Comparison of ENCODE assay signal across 9 cellular contexts in the genomic region with DNA sequence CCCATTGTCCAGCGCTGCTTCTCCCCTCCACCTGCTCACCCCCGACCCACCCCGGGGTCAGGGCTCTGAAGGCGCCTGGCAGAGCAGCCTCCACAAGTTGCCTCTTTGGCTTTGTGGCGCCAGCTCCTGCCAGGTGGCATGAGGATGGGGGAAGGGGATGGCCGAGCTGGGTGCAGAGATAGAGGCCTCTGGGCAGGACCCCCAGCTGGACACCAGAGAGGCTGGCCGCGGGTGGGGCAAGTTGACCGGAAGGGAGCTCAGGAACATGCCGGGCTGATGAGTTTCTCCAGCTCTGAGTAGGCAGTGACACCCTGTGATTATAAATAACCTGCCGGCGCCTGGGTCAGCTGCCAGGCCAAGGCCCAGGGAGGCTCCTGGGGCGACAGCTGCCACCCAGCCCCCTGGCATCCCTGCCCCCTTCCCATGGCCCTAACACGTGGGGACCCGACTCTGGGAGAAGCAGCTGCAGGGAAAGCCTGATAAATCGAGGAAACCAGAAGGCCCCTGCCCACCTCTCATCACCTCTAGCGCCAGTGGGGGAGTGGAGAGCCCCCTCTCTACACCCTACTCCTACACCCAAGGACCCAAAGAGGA. TPM values are rescaled to one million over a fixed set of nuclear protein-coding genes. Genes with fewer than 3 reads are reported as not detected.
DNase-seq lines count a peak whose midpoint lies in the region; ATAC-seq lines count a peak whose summit lies in the region.
"Had no signal": no experiment of that assay in that cellular context is flagged by ENCODE, and none has a peak within 500 bp of the region (broad histone marks: within the 10 kb centered on the region; RNA-seq: fewer than 3 reads in every experiment).

No MANE protein-coding gene starts in this region.

- intact Hi-C loops in activated CD4-positive, alpha-beta memory T cell treated with anti-CD3 and anti-CD28 coated beads for 36 hours (cut with micrococcal nuclease): loop anchor here (1.0 kb wide), 1 partner anchor 16 kb away; no protein-coding TSS in a partner anchor

- H3K4me1 ChIP-seq in iPS DF 6.9 (ENCODE audit: control insufficient read depth, insufficient read depth, low read length): no peaks in the 10 kb centered on the region; the same call in 1 of the 2 replicates

- no peak overlapping the region for H3K27ac ChIP-seq in iPS DF 6.9 (ENCODE audit: low read length)
- H3K27ac ChIP-seq: body of pancreas had no signal

- no peaks in the 10 kb centered on the region for H3K9me3 ChIP-seq in iPS DF 6.9 (ENCODE audit: control insufficient read depth, insufficient read depth, low read length)
- H3K9me3 ChIP-seq: body of pancreas had no signal

- WGBS in iPS DF 6.9 (ENCODE audit: insufficient coverage, insufficient read length): no CpG with 5 or more reads among the region's 17 CpGs

- peaks cover 22% of the 10 kb centered on the region for H3K36me3 Mint-ChIP-seq in T-helper 2 cell treated with Interferon-gamma antibody and Interleukin-4, amounts not matched to agents 5 μg/mL and 100 μg/mL, for 36 hours (ENCODE audit: low read depth)
- peaks cover 6% of the 10 kb centered on the region for H3K36me3 Mint-ChIP-seq in activated CD4-positive, alpha-beta memory T cell treated with anti-CD3 and anti-CD28 coated beads for 36 hours

- DNase-seq in T-helper 2 cell treated with Interferon-gamma antibody and Interleukin-4, amounts not matched to agents 5 μg/mL and 100 μg/mL, for 36 hours (ENCODE audit: low spot score): no peak
- DNase-seq in T-helper 2 cell: no peak
- DNase-seq in activated CD4-positive, alpha-beta memory T cell treated with anti-CD3 and anti-CD28 coated beads for 36 hours: peak; percentile 20
- DNase-seq in iPS DF 6.9 (ENCODE audit: low read depth, low spot score): no peak
- peak in 1 of 2 donors; percentile 29 for DNase-seq in stimulated activated naive CD8-positive, alpha-beta T cell treated with anti-CD3 and anti-CD28 coated beads, Interleukin-15, amount 100 ng/mL, for 72 hours
- no peak for DNase-seq in mesenteric fat pad (ENCODE audit: low spot score)
- no peak for DNase-seq in hepatic stellate cell (ENCODE audit: low spot score)

- H3K27me3 ChIP-seq in iPS DF 6.9 (ENCODE audit: control insufficient read depth, insufficient read depth, low read length): no peaks in the 10 kb centered on the region

- no peak overlapping the region for H3K27ac Mint-ChIP-seq in T-helper 2 cell treated with Interferon-gamma antibody and Interleukin-4, amounts not matched to agents 5 μg/mL and 100 μg/mL, for 36 hours
- peak overlapping the region; percentile 71 for H3K27ac Mint-ChIP-seq in activated CD4-positive, alpha-beta memory T cell treated with anti-CD3 and anti-CD28 coated beads for 36 hours
- H3K27ac Mint-ChIP-seq in stimulated activated naive CD8-positive, alpha-beta T cell treated with anti-CD3 and anti-CD28 coated beads, Interleukin-15, amount 100 ng/mL, for 72 hours: peak overlapping the region; percentile 82 to 95

- H3K4me3 Mint-ChIP-seq in T-helper 2 cell treated with Interferon-gamma antibody and Interleukin-4, amounts not matched to agents 5 μg/mL and 100 μg/mL, for 36 hours: peak overlapping the region; percentile 93
- peak overlapping the region; percentile 84 for H3K4me3 Mint-ChIP-seq in activated CD4-positive, alpha-beta memory T cell treated with anti-CD3 and anti-CD28 coated beads for 36 hours
- peak overlapping the region; percentile 92 to 95 for H3K4me3 Mint-ChIP-seq in stimulated activated naive CD8-positive, alpha-beta T cell treated with anti-CD3 and anti-CD28 coated beads, Interleukin-15, amount 100 ng/mL, for 72 hours

- ATAC-seq in stimulated activated naive CD8-positive, alpha-beta T cell treated with anti-CD3 and anti-CD28 coated beads, Interleukin-15, amount 100 ng/mL, for 72 hours: peak; percentile 11
- no peak for ATAC-seq in HG03439 (IDR thresholded peaks at IDR 0.05; ENCODE audit: unreplicated experiment)

- peak overlapping the region; percentile 55; the same call in 1 of the 2 replicates for H3K4me3 ChIP-seq in iPS DF 6.9 (ENCODE audit: low read length)

- POLR2A ChIA-PET in activated CD4-positive, alpha-beta memory T cell treated with anti-CD3 and anti-CD28 coated beads for 36 hours (lab: Charles Lee): interaction anchor here (1.1 to 4.3 kb wide), 4 partner anchors 10 to 65 kb away, joined by 3 to 24 read pairs (median 8); partner anchors contain the start of gene HASPIN

- H3K36me3 ChIP-seq in iPS DF 6.9 (ENCODE audit: control insufficient read depth, insufficient read depth, low read length): no peaks in the 10 kb centered on the region

- H3K9me3 Mint-ChIP-seq in T-helper 2 cell treated with Interferon-gamma antibody and Interleukin-4, amounts not matched to agents 5 μg/mL and 100 μg/mL, for 36 hours: peaks cover 4% of the 10 kb centered on the region
- H3K9me3 Mint-ChIP-seq in activated CD4-positive, alpha-beta memory T cell treated with anti-CD3 and anti-CD28 coated beads for 36 hours: peaks cover 8% of the 10 kb centered on the region
- H3K9me3 Mint-ChIP-seq in stimulated activated naive CD8-positive, alpha-beta T cell treated with anti-CD3 and anti-CD28 coated beads, Interleukin-15, amount 100 ng/mL, for 72 hours: peaks cover 5 to 9% of the 10 kb centered on the region in 2 donors

- no peaks in the 10 kb centered on the region for H3K27me3 Mint-ChIP-seq in T-helper 2 cell treated with Interferon-gamma antibody and Interleukin-4, amounts not matched to agents 5 μg/mL and 100 μg/mL, for 36 hours (ENCODE audit: low read depth)
- H3K27me3 Mint-ChIP-seq in activated CD4-positive, alpha-beta memory T cell treated with anti-CD3 and anti-CD28 coated beads for 36 hours: no peaks in the 10 kb centered on the region
- H3K27me3 Mint-ChIP-seq in stimulated activated naive CD8-positive, alpha-beta T cell treated with anti-CD3 and anti-CD28 coated beads, Interleukin-15, amount 100 ng/mL, for 72 hours: no peaks in the 10 kb centered on the region

- peaks cover 23% of the 10 kb centered on the region for H3K4me1 Mint-ChIP-seq in T-helper 2 cell treated with Interferon-gamma antibody and Interleukin-4, amounts not matched to agents 5 μg/mL and 100 μg/mL, for 36 hours (ENCODE audit: low read depth)
- H3K4me1 Mint-ChIP-seq in activated CD4-positive, alpha-beta memory T cell treated with anti-CD3 and anti-CD28 coated beads for 36 hours (ENCODE audit: low read depth): peaks cover 20% of the 10 kb centered on the region
- H3K4me1 Mint-ChIP-seq in stimulated activated naive CD8-positive, alpha-beta T cell treated with anti-CD3 and anti-CD28 coated beads, Interleukin-15, amount 100 ng/mL, for 72 hours: peaks cover 61% of the 10 kb centered on the region

- CTCF ChIA-PET in activated CD4-positive, alpha-beta memory T cell treated with anti-CD3 and anti-CD28 coated beads for 36 hours (lab: Charles Lee): interaction anchor here (0.6 to 3.4 kb wide), 7 partner anchors 12 to 151 kb away, joined by 3 to 23 read pairs (median 5); partner anchors contain the start of genes HASPIN and NCBP3

RNA-seq across cellular contexts. Expression of gene P2RX5, which starts 0.7 kb away (rescaled TPM):
- 10 to 100 TPM; 37.6 to 43.2 TPM for total RNA-seq in activated CD4-positive, alpha-beta memory T cell treated with anti-CD3 and anti-CD28 coated beads for 36 hours
- 0.29 TPM for total RNA-seq in mesenteric fat pad

RNA-seq across cellular contexts. Expression of gene EMC6, which starts 26.6 kb away (rescaled TPM):
- total RNA-seq in activated CD4-positive, alpha-beta memory T cell treated with anti-CD3 and anti-CD28 coated beads for 36 hours: 10 to 100 TPM; 49.3 to 55.4 TPM
- total RNA-seq in mesenteric fat pad: 34.7 TPM

RNA-seq across cellular contexts. Expression of gene TAX1BP3, which starts 26.8 kb away (rescaled TPM):
- 10 to 100 TPM; 23.7 to 24.5 TPM for total RNA-seq in activated CD4-positive, alpha-beta memory T cell treated with anti-CD3 and anti-CD28 coated beads for 36 hours
- total RNA-seq in mesenteric fat pad: 96.6 TPM

RNA-seq across cellular contexts. Expression of gene HASPIN, which starts 28.5 kb away (rescaled TPM):
- 10 to 100 TPM; 22.0 to 22.7 TPM for total RNA-seq in activated CD4-positive, alpha-beta memory T cell treated with anti-CD3 and anti-CD28 coated beads for 36 hours
- 0.16 TPM for total RNA-seq in mesenteric fat pad
- total RNA-seq: body of pancreas had no signal

RNA-seq across cellular contexts. Expression of gene CTNS, which starts 58.7 kb away (rescaled TPM):
- total RNA-seq in activated CD4-positive, alpha-beta memory T cell treated with anti-CD3 and anti-CD28 coated beads for 36 hours: 10 to 100 TPM; 17.7 to 19.8 TPM
- total RNA-seq in mesenteric fat pad: 21.6 TPM

Comparison
In these comparisons a context has a peak if more than half of its experiments do, and no peak if none do; other contexts are left out.
1. RNA of gene P2RX5, which starts 0.7 kb away (total RNA-seq): 37.6 to 43.2 TPM in activated CD4-positive, alpha-beta memory T cell treated with anti-CD3 and anti-CD28 coated beads for 36 hours; 0.29 TPM in mesenteric fat pad (single experiment); every median in the first group is over 10 times any median in the second.
2. Peak in every context shown above with its lines, with median percentiles within 50 percentile points of each other: H3K4me3 Mint-ChIP-seq.